ENCODE assay signal across 22 cellular contexts in the genomic region with DNA sequence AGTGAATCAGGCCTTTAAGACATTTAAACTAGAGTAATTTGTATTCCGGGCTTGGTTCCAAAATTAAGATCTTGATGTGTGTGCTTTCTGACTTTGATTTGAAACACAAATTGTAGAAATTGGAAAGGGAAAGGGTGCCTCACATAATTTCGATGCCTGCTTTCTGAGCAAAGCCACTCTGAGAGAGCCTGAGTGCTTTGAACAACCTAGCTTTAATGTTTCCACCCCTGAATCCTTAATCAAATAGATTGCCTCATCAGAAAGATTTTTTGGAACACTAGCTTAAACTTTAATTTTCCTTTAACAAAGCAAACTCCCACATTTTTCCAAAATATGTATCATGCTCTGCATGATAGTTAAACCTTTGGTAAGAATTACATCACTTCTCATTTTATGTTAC.
"Had no signal": no experiment of that assay in that cellular context is flagged by ENCODE, and none has a peak within 500 bp of the region (broad histone marks: within the 10 kb centered on the region; RNA-seq: fewer than 3 reads in every experiment).

No MANE protein-coding gene starts in this region.

- H3K27ac ChIP-seq: gastrocnemius medialis, spleen, thoracic aorta, vagina, WERI-Rb-1 had no signal

- H3K9me3 ChIP-seq: gastrocnemius medialis, spleen, thoracic aorta, vagina had no signal

- DNase-seq: activated CD4-positive, alpha-beta T cell treated with anti-CD3 and anti-CD28 coated beads, Interleukin-2, amount 50 U/mL, for 1 hour; activated CD4-positive, CD25-positive, alpha-beta regulatory T cell treated with anti-CD3 and anti-CD28 coated beads, Interleukin-2, amount 50 U/mL, for 72 hours; activated CD8-positive, alpha-beta T cell treated with anti-CD3 and anti-CD28 coated beads, Interleukin-2, amount 10 ng/mL, durations not matched to agents 7 days and 5 days; activated gamma-delta T cell; activated naive CD4-positive, alpha-beta T cell treated with anti-CD3 and anti-CD28 coated beads, Interleukin-2, amount 50 U/mL, for 16 hours; activated naive CD8-positive, alpha-beta T cell treated with anti-CD3 and anti-CD28 coated beads, Interleukin-2, amount 50 U/mL, for 24 hours; aorta; central memory CD4-positive, alpha-beta T cell; effector memory CD8-positive, alpha-beta T cell; gastrocnemius medialis; hippocampal formation; kidney glomerular epithelial cell; left ventricle myocardium superior; mammary epithelial cell; occipital lobe; spleen; stimulated activated CD4-positive, alpha-beta T cell treated with anti-CD3 and anti-CD28 coated beads, Interleukin-4, amount 100 ng/mL, for 1 hour; stimulated activated naive CD4-positive, alpha-beta T cell; WERI-Rb-1 had no signal

- ATAC-seq: activated CD8-positive, alpha-beta T cell treated with anti-CD3 and anti-CD28 coated beads, Interleukin-2, amount 10 ng/mL, durations not matched to agents 7 days and 5 days; activated naive CD8-positive, alpha-beta T cell treated with anti-CD3 and anti-CD28 coated beads, Interleukin-2, amount 50 U/mL, for 24 hours; effector memory CD8-positive, alpha-beta T cell; esophagus mucosa; gastrocnemius medialis; left ventricle myocardium superior had no signal

- H3K4me3 ChIP-seq: gastrocnemius medialis, spleen, thoracic aorta, vagina had no signal

- H3K36me3 ChIP-seq: gastrocnemius medialis, spleen, thoracic aorta, vagina, WERI-Rb-1 had no signal

- H3K27me3 ChIP-seq: gastrocnemius medialis, spleen, vagina had no signal

- H3K4me1 ChIP-seq: vagina had no signal
